In the genomic region with DNA sequence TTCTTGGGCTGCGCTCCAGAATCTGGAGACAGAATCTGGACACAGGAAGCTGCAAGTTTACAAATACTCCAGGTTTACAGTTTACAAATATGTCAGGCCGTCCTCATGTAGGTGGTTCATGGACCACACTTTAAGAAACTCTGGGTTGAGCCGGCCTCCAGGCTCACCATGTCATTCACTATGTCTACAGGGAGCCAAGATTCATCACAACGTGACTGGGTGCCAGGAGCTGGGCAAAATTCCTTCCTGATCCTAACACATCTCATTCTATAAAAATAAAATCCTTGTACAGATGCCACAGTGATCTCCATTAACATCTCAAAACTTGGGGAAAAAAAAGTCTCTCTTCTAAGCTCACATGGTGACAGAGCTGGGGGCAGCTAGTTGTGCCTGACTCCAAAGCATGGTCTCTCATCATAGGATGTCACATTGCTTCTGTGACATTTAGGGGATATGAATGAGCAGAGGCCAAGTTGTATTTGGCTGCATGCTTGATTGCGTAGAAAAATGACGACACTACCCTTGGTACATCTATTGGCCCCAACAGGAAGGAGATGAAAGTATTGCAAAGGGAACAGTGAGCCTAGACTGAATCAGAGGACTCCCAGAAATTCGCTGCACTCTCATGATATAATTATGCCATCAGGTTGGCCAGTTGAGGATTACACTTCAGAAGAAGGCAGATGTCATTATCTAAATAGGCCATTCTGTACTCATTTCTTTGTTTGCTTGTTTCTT, we compare ENCODE assay signal across 22 cellular contexts. TPM values are rescaled to one million over a fixed set of nuclear protein-coding genes. Genes with fewer than 3 reads are reported as not detected.
DNase-seq lines count a peak whose midpoint lies in the region; ATAC-seq and TF ChIP-seq lines count a peak whose summit lies in the region.
"Had no signal": no experiment of that assay in that cellular context is flagged by ENCODE, and none has a peak within 500 bp of the region (broad histone marks: within the 10 kb centered on the region; RNA-seq: fewer than 3 reads in every experiment).

No MANE protein-coding gene starts in this region.

- DNase-seq in NOMO-1 (lab: John Stamatoyannopoulos, UW; ENCODE audit: unreplicated experiment in 2 of 2) (peak; percentile 37), NOMO-1 treated with dmso at 0.1 percent for 144 hours (lab: John Stamatoyannopoulos, UW; ENCODE audit: unreplicated experiment) (no peak), SKM-1 treated with dmso at 0.1 percent for 144 hours (lab: John Stamatoyannopoulos, UW; ENCODE audit: unreplicated experiment) (peak; percentile 49), fibroblast of peridontal ligament (ENCODE audit: extremely low read depth) (peak; percentile 13), upper lobe of right lung (no peak), heart left ventricle (no peak)
- DNase-seq: activated CD4-positive, alpha-beta T cell treated with anti-CD3 and anti-CD28 coated beads for 4 hours; activated naive CD4-positive, alpha-beta T cell treated with anti-CD3 and anti-CD28 coated beads for 36 hours; activated T-cell treated with anti-CD3 and anti-CD28 coated beads, Interleukin-2, amount 50 U/mL, for 72 hours; kidney; lower lobe of right lung; NCI-H1048; NCI-H187; NCI-H526 treated with DMSO at 0.1 percent for 48 hours; retina; Right ventricle myocardium superior; spleen; stimulated activated CD4-positive, alpha-beta T cell treated with anti-CD3 and anti-CD28 coated beads, Interleukin-4, amount 100 ng/mL, for 24 hours; stimulated activated naive CD8-positive, alpha-beta T cell treated with anti-CD3 and anti-CD28 coated beads, Interleukin-15, Interleukin-2, amounts not matched to agents 100 U/mL and 50 U/mL, for 24 hours; T-cell had no signal

- H3K27me3 ChIP-seq in upper lobe of right lung (no peaks in the 10 kb centered on the region), heart left ventricle (no peaks in the 10 kb centered on the region)
- H3K27me3 ChIP-seq: spleen had no signal

- H3K27ac ChIP-seq in upper lobe of right lung (no peak overlapping the region), heart left ventricle (peak overlapping the region in 1 of 12 donors; percentile 73)
- H3K27ac ChIP-seq: lower lobe of right lung had no signal

- 85 to 91% (median 90%) methylated on average over 7 of the region's 7 CpGs for WGBS in heart left ventricle, 4 donors

- ATAC-seq in upper lobe of right lung (peak; percentile 32), heart left ventricle (no peak), GM18858 (IDR thresholded peaks at IDR 0.05; ENCODE audit: unreplicated experiment) (no peak), HG03135 (IDR thresholded peaks at IDR 0.05; ENCODE audit: unreplicated experiment) (no peak)
- ATAC-seq: activated T-cell treated with anti-CD3 and anti-CD28 coated beads, Interleukin-2, amount 50 U/mL, for 72 hours; lower lobe of right lung; stimulated activated naive CD8-positive, alpha-beta T cell treated with anti-CD3 and anti-CD28 coated beads, Interleukin-15, Interleukin-2, amounts not matched to agents 100 U/mL and 50 U/mL, for 24 hours; T-cell had no signal

- intact Hi-C loops in upper lobe of right lung (cut with DNase I) (no loop called here), heart left ventricle (cut with DNase I) (loop anchor here in 4 of 10 donors (5.0 to 10.0 kb wide), 3 partner anchors 74 to 307 kb away; partner anchors contain the start of gene NOD1 (in 1 of the 4))

- H3K9me3 ChIP-seq in upper lobe of right lung = no peaks in the 10 kb centered on the region
- H3K9me3 ChIP-seq in heart left ventricle = no peaks in the 10 kb centered on the region
- H3K9me3 ChIP-seq: lower lobe of right lung, spleen had no signal

- TF ChIP-seq CTCF in upper lobe of right lung (IDR thresholded peaks at IDR 0.05) = no peak
- no peak for TF ChIP-seq CTCF in heart left ventricle (IDR thresholded peaks at IDR 0.05)

- TF ChIP-seq POLR2A in heart left ventricle (IDR thresholded peaks at IDR 0.05) = no peak

- H3K36me3 ChIP-seq in upper lobe of right lung (no peaks in the 10 kb centered on the region), heart left ventricle (no peaks in the 10 kb centered on the region)
- H3K36me3 ChIP-seq: lower lobe of right lung, spleen had no signal

- no peak overlapping the region for H3K4me3 ChIP-seq in upper lobe of right lung
- H3K4me3 ChIP-seq in heart left ventricle = no peak overlapping the region
- H3K4me3 ChIP-seq: lower lobe of right lung, spleen had no signal

- H3K4me1 ChIP-seq in upper lobe of right lung (peaks cover 18% of the 10 kb centered on the region), heart left ventricle (peaks cover 0 to 85% (median 37%) of the 10 kb centered on the region in 12 donors)

RNA-seq across cellular contexts. Expression of gene MTURN, which starts 35.8 kb away (rescaled TPM):
- total RNA-seq in upper lobe of right lung (31.3 TPM), heart left ventricle (10 to 100 TPM; 16.7 to 45.2 (median 21.6) TPM)
- polyA plus RNA-seq in heart left ventricle = 10 to 100 TPM in 1 of 2 donors, 1 to 10 TPM in 1; 7.7 to 11.1 TPM

Comparison
In these comparisons a context has a peak if more than half of its experiments do, and no peak if none do; other contexts are left out.
1. DNase-seq: peak in NOMO-1 (2 of 2), SKM-1 treated with dmso at 0.1 percent for 144 hours (single experiment) and fibroblast of peridontal ligament (single experiment); none in NOMO-1 treated with dmso at 0.1 percent for 144 hours (single experiment), upper lobe of right lung (single experiment) and heart left ventricle (0 of 5).